In genomic region chr3:81043009-81043408, GRCh38 we compare ENCODE assay signal across 4 cellular contexts.
"Had no signal": no experiment of that assay in that cellular context is flagged by ENCODE, and none has a peak within 500 bp of the region (broad histone marks: within the 10 kb centered on the region; RNA-seq: fewer than 3 reads in every experiment).

No MANE protein-coding gene starts in this region.

- DNase-seq: H9, HCEC 1CT, IMR-90 had no signal

- H3K4me2 ChIP-seq: GM23338 had no signal

- H3K4me3 ChIP-seq: GM23338 had no signal

- H2AFZ ChIP-seq: GM23338 had no signal
